ENCODE assay signal across 24 cellular contexts in genomic region chr1:163398980-163399379, GRCh38.
"Had no signal": no experiment of that assay in that cellular context is flagged by ENCODE, and none has a peak within 500 bp of the region (broad histone marks: within the 10 kb centered on the region; RNA-seq: fewer than 3 reads in every experiment).

No MANE protein-coding gene starts in this region.

- H3K36me3 ChIP-seq: ascending aorta, brain microvascular endothelial cell, cardiac muscle cell had no signal

- H3K9me3 ChIP-seq: ascending aorta had no signal

- H3K4me3 ChIP-seq: ascending aorta, cardiac muscle cell had no signal

- FAIRE-seq: RCC 7860 had no signal

- DNase-seq: activated B cell treated with CpG ODN at 0.5 μM for 24 hours; activated CD4-positive, alpha-beta T cell treated with anti-CD3 and anti-CD28 coated beads for 1 hour; activated CD4-positive, alpha-beta T cell treated with anti-CD3 and anti-CD28 coated beads, Interleukin-2, amount 10 ng/mL, durations not matched to agents 24 days and 14 days; activated CD4-positive, alpha-beta T cell treated with anti-CD3 and anti-CD28 coated beads, Interleukin-2, amount 50 U/mL, for 48 hours; activated CD8-positive, alpha-beta memory T cell treated with anti-CD3 and anti-CD28 coated beads, Interleukin-2, amount 10 ng/mL, durations not matched to agents 7 days and 5 days; activated effector memory CD4-positive, alpha-beta T cell treated with Interleukin-2 at 50 U/mL for 16 hours; activated naive CD4-positive, alpha-beta T cell; activated naive CD8-positive, alpha-beta T cell treated with anti-CD3 and anti-CD28 coated beads, Interleukin-2, amount 50 U/mL, for 24 hours; activated T-cell treated with anti-CD3 and anti-CD28 coated beads, Interleukin-2, amount 50 U/mL, for 24 hours; amniotic stem cell; brain microvascular endothelial cell; cerebellar nuclear complex; KG1; NCI-H1105; NCI-H1436; NCI-H1694 treated with DMSO at 0.1 percent for 48 hours; NCI-H524; SHP77 had no signal

- ATAC-seq: activated CD8-positive, alpha-beta memory T cell treated with anti-CD3 and anti-CD28 coated beads, Interleukin-2, amount 10 ng/mL, durations not matched to agents 7 days and 5 days; activated naive CD8-positive, alpha-beta T cell treated with anti-CD3 and anti-CD28 coated beads, Interleukin-2, amount 50 U/mL, for 24 hours had no signal

- H3K36me3 Mint-ChIP-seq: activated CD8-positive, alpha-beta memory T cell treated with anti-CD3 and anti-CD28 coated beads, Interleukin-2, amount 10 ng/mL, durations not matched to agents 7 days and 5 days; activated naive CD4-positive, alpha-beta T cell treated with anti-CD3 and anti-CD28 coated beads, Interleukin-2, amount 50 U/mL, for 24 hours had no signal

- H3K4me3 Mint-ChIP-seq: activated B cell treated with CpG ODN at 0.5 μM for 24 hours; activated CD4-positive, alpha-beta T cell treated with anti-CD3 and anti-CD28 coated beads, Interleukin-2, amount 10 ng/mL, durations not matched to agents 24 days and 14 days; activated CD8-positive, alpha-beta memory T cell treated with anti-CD3 and anti-CD28 coated beads, Interleukin-2, amount 10 ng/mL, durations not matched to agents 7 days and 5 days; activated naive CD4-positive, alpha-beta T cell treated with anti-CD3 and anti-CD28 coated beads, Interleukin-2, amount 50 U/mL, for 24 hours; activated naive CD8-positive, alpha-beta T cell treated with anti-CD3 and anti-CD28 coated beads, Interleukin-2, amount 50 U/mL, for 24 hours; activated T-cell treated with anti-CD3 and anti-CD28 coated beads, Interleukin-2, amount 50 U/mL, for 24 hours; activated T-helper 1 cell treated with anti-CD3 and anti-CD28 coated beads, Interleukin-12 subunit alpha, Interleukin-12 subunit beta, Interleukin-2, Interleukin-4 antibody, amounts not matched to agents 30 ng/mL and 10 ng/mL and 1 ng/mL, durations not matched to agents 14 hours and 24 hours and 36 hours; T-helper 1 cell treated with Interleukin-12 subunit alpha and Interleukin-12 subunit beta and Interleukin-4 antibody, amounts not matched to agents 30 μg/mL and 1 μg/mL, for 36 hours had no signal

- H3K4me1 Mint-ChIP-seq: activated B cell treated with CpG ODN at 0.5 μM for 24 hours; activated CD4-positive, alpha-beta T cell treated with anti-CD3 and anti-CD28 coated beads, Interleukin-2, amount 10 ng/mL, durations not matched to agents 24 days and 14 days; activated CD8-positive, alpha-beta memory T cell treated with anti-CD3 and anti-CD28 coated beads, Interleukin-2, amount 10 ng/mL, durations not matched to agents 7 days and 5 days; activated naive CD4-positive, alpha-beta T cell treated with anti-CD3 and anti-CD28 coated beads, Interleukin-2, amount 50 U/mL, for 24 hours; activated naive CD8-positive, alpha-beta T cell treated with anti-CD3 and anti-CD28 coated beads, Interleukin-2, amount 50 U/mL, for 24 hours had no signal

- H3K4me1 ChIP-seq: ascending aorta had no signal

- H3K27me3 ChIP-seq: ascending aorta, brain microvascular endothelial cell, cardiac muscle cell had no signal

- H3K27ac ChIP-seq: ascending aorta, brain microvascular endothelial cell, cardiac muscle cell had no signal

- H3K9me3 Mint-ChIP-seq: activated B cell treated with CpG ODN at 0.5 μM for 24 hours; activated CD4-positive, alpha-beta T cell treated with anti-CD3 and anti-CD28 coated beads, Interleukin-2, amount 10 ng/mL, durations not matched to agents 24 days and 14 days; activated naive CD4-positive, alpha-beta T cell treated with anti-CD3 and anti-CD28 coated beads, Interleukin-2, amount 50 U/mL, for 24 hours; activated naive CD8-positive, alpha-beta T cell treated with anti-CD3 and anti-CD28 coated beads, Interleukin-2, amount 50 U/mL, for 24 hours; activated T-cell treated with anti-CD3 and anti-CD28 coated beads, Interleukin-2, amount 50 U/mL, for 24 hours; activated T-helper 1 cell treated with anti-CD3 and anti-CD28 coated beads, Interleukin-12 subunit alpha, Interleukin-12 subunit beta, Interleukin-2, Interleukin-4 antibody, amounts not matched to agents 30 ng/mL and 10 ng/mL and 1 ng/mL, durations not matched to agents 14 hours and 24 hours and 36 hours; T-helper 1 cell treated with Interleukin-12 subunit alpha and Interleukin-12 subunit beta and Interleukin-4 antibody, amounts not matched to agents 30 μg/mL and 1 μg/mL, for 36 hours had no signal

- H3K27ac Mint-ChIP-seq: activated B cell treated with CpG ODN at 0.5 μM for 24 hours; activated CD4-positive, alpha-beta T cell treated with anti-CD3 and anti-CD28 coated beads, Interleukin-2, amount 10 ng/mL, durations not matched to agents 24 days and 14 days; activated CD8-positive, alpha-beta memory T cell treated with anti-CD3 and anti-CD28 coated beads, Interleukin-2, amount 10 ng/mL, durations not matched to agents 7 days and 5 days; activated naive CD4-positive, alpha-beta T cell treated with anti-CD3 and anti-CD28 coated beads, Interleukin-2, amount 50 U/mL, for 24 hours; activated naive CD8-positive, alpha-beta T cell treated with anti-CD3 and anti-CD28 coated beads, Interleukin-2, amount 50 U/mL, for 24 hours; activated T-cell treated with anti-CD3 and anti-CD28 coated beads, Interleukin-2, amount 50 U/mL, for 24 hours; activated T-helper 1 cell treated with anti-CD3 and anti-CD28 coated beads, Interleukin-12 subunit alpha, Interleukin-12 subunit beta, Interleukin-2, Interleukin-4 antibody, amounts not matched to agents 30 ng/mL and 10 ng/mL and 1 ng/mL, durations not matched to agents 14 hours and 24 hours and 36 hours; T-helper 1 cell treated with Interleukin-12 subunit alpha and Interleukin-12 subunit beta and Interleukin-4 antibody, amounts not matched to agents 30 μg/mL and 1 μg/mL, for 36 hours had no signal
